Comparison of ENCODE assay signal across 11 cellular contexts in genomic region chr2:218961651-218962570, GRCh38. TPM values are rescaled to one million over a fixed set of nuclear protein-coding genes. Genes with fewer than 3 reads are reported as not detected.
A peak's percentile ranks its signal among the peaks of the same experiment; 100 is the strongest.
DNase-seq lines count a peak whose midpoint lies in the region; ATAC-seq and TF ChIP-seq lines count a peak whose summit lies in the region.
"Had no signal": no experiment of that assay in that cellular context is flagged by ENCODE, and none has a peak within 500 bp of the region (broad histone marks: within the 10 kb centered on the region; RNA-seq: fewer than 3 reads in every experiment).

No MANE protein-coding gene starts in this region.

- H3K27me3 Mint-ChIP-seq in activated CD4-positive, alpha-beta T cell treated with anti-CD3 and anti-CD28 coated beads for 36 hours: peaks cover 70% of the 10 kb centered on the region
- peaks cover 88% of the 10 kb centered on the region for H3K27me3 Mint-ChIP-seq in nephron (ENCODE audit: low read depth)

- no peaks in the 10 kb centered on the region for H3K36me3 ChIP-seq in HUES64 (ENCODE audit: insufficient read depth, low read length)

- intact Hi-C loops in activated CD4-positive, alpha-beta T cell treated with anti-CD3 and anti-CD28 coated beads for 36 hours (cut with DNase I, micrococcal nuclease): loop anchor here in 1 of 2 experiments (2.0 to 5.0 kb wide), 2 partner anchors 35 to 345 kb away; partner anchors contain the start of gene PTPRN

- no peaks in the 10 kb centered on the region for H3K9me3 ChIP-seq in HUES64 (ENCODE audit: insufficient read depth, low read depth, low read length)

- no peak overlapping the region for H3K4me3 Mint-ChIP-seq in activated CD4-positive, alpha-beta T cell treated with anti-CD3 and anti-CD28 coated beads for 36 hours
- H3K4me3 Mint-ChIP-seq in nephron: peak overlapping the region; percentile 78 to 82 (median 81)

- H3K9me3 Mint-ChIP-seq in activated CD4-positive, alpha-beta T cell treated with anti-CD3 and anti-CD28 coated beads for 36 hours (ENCODE audit: low read depth): no peaks in the 10 kb centered on the region
- no peaks in the 10 kb centered on the region for H3K9me3 Mint-ChIP-seq in nephron

- peak overlapping the region; percentile 37 for H3K4me3 ChIP-seq in HUES64 (ENCODE audit: low read length)

- no peak for TF ChIP-seq CTCF in nephron (IDR thresholded peaks at IDR 0.05; ENCODE audit: unreplicated experiment in 3 of 3)

- POLR2A ChIA-PET in activated CD4-positive, alpha-beta T cell treated with anti-CD3 and anti-CD28 coated beads for 36 hours (lab: Charles Lee): interaction anchor here (0.6 kb wide), 1 partner anchor 93 kb away, joined by 3 read pairs; no protein-coding TSS in a partner anchor

- ATAC-seq in activated CD4-positive, alpha-beta T cell treated with anti-CD3 and anti-CD28 coated beads for 36 hours: no peak
- ATAC-seq in GM18519 (IDR thresholded peaks at IDR 0.05; ENCODE audit: low FRiP score, unreplicated experiment): no peak

- CTCF ChIA-PET in activated CD4-positive, alpha-beta T cell treated with anti-CD3 and anti-CD28 coated beads for 36 hours (lab: Charles Lee): interaction anchor here (0.6 to 1.8 kb wide), 6 partner anchors 14 to 96 kb away, joined by 3 to 8 read pairs (median 4); no protein-coding TSS in a partner anchor

- H3K4me1 Mint-ChIP-seq in activated CD4-positive, alpha-beta T cell treated with anti-CD3 and anti-CD28 coated beads for 36 hours: peaks cover 11% of the 10 kb centered on the region
- peaks cover 33% of the 10 kb centered on the region for H3K4me1 Mint-ChIP-seq in nephron

- no peak overlapping the region for H3K9ac ChIP-seq in HUES64 (ENCODE audit: low read depth, low read length)

- H3K36me3 Mint-ChIP-seq in activated CD4-positive, alpha-beta T cell treated with anti-CD3 and anti-CD28 coated beads for 36 hours (ENCODE audit: low read depth): no peaks in the 10 kb centered on the region
- H3K36me3 Mint-ChIP-seq in nephron (ENCODE audit: low read depth): no peaks in the 10 kb centered on the region

- peaks cover 61% of the 10 kb centered on the region for H3K27me3 ChIP-seq in HUES64 (ENCODE audit: insufficient read depth, low read length)

- peaks cover 19% of the 10 kb centered on the region for H3K4me1 ChIP-seq in HUES64 (ENCODE audit: insufficient read depth, low read length)

- 23% methylated on average over 30 of the region's 34 CpGs for WGBS in HUES64

- H3K27ac Mint-ChIP-seq in activated CD4-positive, alpha-beta T cell treated with anti-CD3 and anti-CD28 coated beads for 36 hours: no peak overlapping the region
- H3K27ac Mint-ChIP-seq in nephron: no peak overlapping the region

- DNase-seq in activated CD4-positive, alpha-beta T cell treated with anti-CD3 and anti-CD28 coated beads for 36 hours: peak; percentile 51
- DNase-seq in activated CD4-positive, alpha-beta T cell treated with anti-CD3 and anti-CD28 coated beads for 4 hours: no peak
- DNase-seq in stimulated activated CD4-positive, alpha-beta T cell treated with anti-CD3 and anti-CD28 coated beads, Interleukin-4, amount 100 ng/mL, for 4 hours: no peak
- DNase-seq in GM19238 (ENCODE audit: insufficient read length, low spot score): no peak

- H3K27ac ChIP-seq in HUES64 (ENCODE audit: low read depth, low read length): no peak overlapping the region

TF ChIP-seq in PFSK-1, 5 proteins besides CTCF, POLR2A, EP300 and RAD21:
- TF ChIP-seq TAF1 (IDR thresholded peaks at IDR 0.05; ENCODE audit: borderline replicate concordance, insufficient read depth, low read length) (no peak), REST (IDR thresholded peaks at IDR 0.05; ENCODE audit: insufficient read depth in 1 of 2, low read depth in 2 of 2, low read length in 2 of 2) (peak; percentile 87 to 91)

RNA-seq across cellular contexts. Expression of gene CDK5R2, which starts 2.4 kb away (rescaled TPM):
- not detected for total RNA-seq in activated CD4-positive, alpha-beta T cell treated with anti-CD3 and anti-CD28 coated beads for 36 hours
- polyA plus RNA-seq in HUES64 (2013, experiment 1 of 2): 0.35 TPM
- 0.38 TPM for polyA plus RNA-seq in HUES64 (2013, experiment 2 of 2)
- 2.5 TPM for polyA plus RNA-seq in PFSK-1 (2012; ENCODE audit: insufficient read length, low read depth)
- total RNA-seq: epithelial cell of proximal tubule, lower leg skin had no signal

RNA-seq across cellular contexts. Expression of gene FEV, which starts 23.1 kb away (rescaled TPM):
- not detected for total RNA-seq in activated CD4-positive, alpha-beta T cell treated with anti-CD3 and anti-CD28 coated beads for 36 hours
- not detected for polyA plus RNA-seq in HUES64 (2013, experiment 1 of 2)
- polyA plus RNA-seq in HUES64 (2013, experiment 2 of 2): not detected
- polyA plus RNA-seq in PFSK-1 (2012; ENCODE audit: insufficient read length, low read depth): not detected
- total RNA-seq: epithelial cell of proximal tubule, lower leg skin had no signal
- polyA plus RNA-seq: BJ had no signal

RNA-seq across cellular contexts. Expression of gene CRYBA2, which starts 31.3 kb away (rescaled TPM):
- total RNA-seq in activated CD4-positive, alpha-beta T cell treated with anti-CD3 and anti-CD28 coated beads for 36 hours: not detected
- not detected for polyA plus RNA-seq in HUES64 (2013, experiment 1 of 2)
- not detected for polyA plus RNA-seq in HUES64 (2013, experiment 2 of 2)
- polyA plus RNA-seq in PFSK-1 (2012; ENCODE audit: insufficient read length, low read depth): not detected
- total RNA-seq: epithelial cell of proximal tubule, lower leg skin had no signal
